ENCODE assay signal across 16 cellular contexts in genomic region chr1:100736766-100737165, GRCh38. TPM values are rescaled to one million over a fixed set of nuclear protein-coding genes. Genes with fewer than 3 reads are reported as not detected.
DNase-seq lines count a peak whose midpoint lies in the region; ATAC-seq and TF ChIP-seq lines count a peak whose summit lies in the region.
"Had no signal": no experiment of that assay in that cellular context is flagged by ENCODE, and none has a peak within 500 bp of the region (broad histone marks: within the 10 kb centered on the region; RNA-seq: fewer than 3 reads in every experiment).

No MANE protein-coding gene starts in this region.

- no peak overlapping the region for H3K18ac ChIP-seq in mesenchymal stem cell (ENCODE audit: low read depth in 1 of 2, low read length in 2 of 2)

- H3K4me2 ChIP-seq in MM.1S (ENCODE audit: low read depth, low read length): no peak overlapping the region
- no peak overlapping the region for H3K4me2 ChIP-seq in mesenchymal stem cell (ENCODE audit: low read length, poor library complexity, severe bottlenecking)
- H3K4me2 ChIP-seq: BLaER1 had no signal

- TF ChIP-seq POLR2A in upper lobe of left lung (IDR thresholded peaks at IDR 0.05): no peak

- no peak overlapping the region for H4K8ac ChIP-seq in mesenchymal stem cell (ENCODE audit: low read length)

- no peak overlapping the region for H3K4ac ChIP-seq in mesenchymal stem cell (ENCODE audit: low read depth in 1 of 2, low read length in 2 of 2)

- H2BK5ac ChIP-seq in mesenchymal stem cell (ENCODE audit: low read depth, low read length, poor library complexity, severe bottlenecking): no peak overlapping the region

- H3K4me1 ChIP-seq in MM.1S (ENCODE audit: low read length) (no peaks in the 10 kb centered on the region), mesenchymal stem cell (ENCODE audit: control insufficient read depth, insufficient read depth, low read depth, low read length) (peaks cover 3% of the 10 kb centered on the region), upper lobe of left lung (peaks cover 0 to 14% (median 6%) of the 10 kb centered on the region in 4 donors)
- H3K4me1 ChIP-seq: BLaER1 had no signal

- no peaks in the 10 kb centered on the region for H3F3A ChIP-seq in MM.1S (ENCODE audit: insufficient read depth, low read length)

- TF ChIP-seq CTCF in MM.1S (IDR thresholded peaks at IDR 0.05; ENCODE audit: low read length) (no peak), upper lobe of left lung (IDR thresholded peaks at IDR 0.05) (no peak)

- 32% methylated on average over 1 of the region's 1 CpG for WGBS in mesenchymal stem cell
- 50 to 55% methylated on average over 1 of the region's 1 CpG for WGBS in upper lobe of left lung, 2 donors

- no peak overlapping the region for H2BK120ac ChIP-seq in mesenchymal stem cell (ENCODE audit: low read depth, low read length)

- no peak overlapping the region for H2BK12ac ChIP-seq in mesenchymal stem cell (ENCODE audit: low read length in 2 of 2)

- H2AK5ac ChIP-seq in mesenchymal stem cell (ENCODE audit: low read length, severe bottlenecking): no peak overlapping the region

- H3K9me2 ChIP-seq in MM.1S (replicated peaks; ENCODE audit: insufficient read depth, low read length): no peaks in the 10 kb centered on the region

- no peaks in the 10 kb centered on the region for H3K79me1 ChIP-seq in mesenchymal stem cell (replicated peaks; ENCODE audit: low read length, poor library complexity, severe bottlenecking)

- H4K20me1 ChIP-seq in MM.1S (ENCODE audit: insufficient read depth, low read length): no peaks in the 10 kb centered on the region
- H4K20me1 ChIP-seq: BLaER1 had no signal

- H3K79me2 ChIP-seq in MM.1S (ENCODE audit: low read length): no peaks in the 10 kb centered on the region

- DNase-seq in Caki2 (ENCODE audit: low read depth) (peak; percentile 10), MM.1S (peak; percentile 9), amniotic stem cell (lab: John Stamatoyannopoulos, UW) (peak; percentile 14), mesenchymal stem cell (peak; percentile 77), NOMO-1 treated with DMSO at 0.1 percent for 48 hours (lab: John Stamatoyannopoulos, UW; ENCODE audit: unreplicated experiment) (no peak), upper lobe of left lung (no peak)
- DNase-seq: activated CD4-positive, alpha-beta memory T cell treated with anti-CD3 and anti-CD28 coated beads, Interleukin-2, amount 10 ng/mL, durations not matched to agents 7 days and 5 days; activated naive CD4-positive, alpha-beta T cell treated with anti-CD3 and anti-CD28 coated beads for 36 hours; head of caudate nucleus; left lung; NCI-H1436; stimulated activated naive B cell treated with anti-CD40 and anti-IgM and Interleukin-4, amounts not matched to agents 10 μg/mL and 1 μg/mL and 100 μg/mL, for 72 hours had no signal

- no peak overlapping the region for H3K27ac ChIP-seq in MM.1S (ENCODE audit: low read length)
- H3K27ac ChIP-seq in mesenchymal stem cell (ENCODE audit: low read length, poor library complexity, severe bottlenecking): no peak overlapping the region
- no peak overlapping the region for H3K27ac ChIP-seq in upper lobe of left lung
- H3K27ac ChIP-seq: BLaER1, left lung had no signal

- H3K23ac ChIP-seq in mesenchymal stem cell (ENCODE audit: low read length in 2 of 2): no peak overlapping the region

- TF ChIP-seq EP300 in upper lobe of left lung (IDR thresholded peaks at IDR 0.05): no peak

- H3K9me3 ChIP-seq in MM.1S (replicated peaks; ENCODE audit: insufficient read depth, low read length) (no peaks in the 10 kb centered on the region), mesenchymal stem cell (ENCODE audit: control insufficient read depth, low read length) (no peaks in the 10 kb centered on the region), upper lobe of left lung (no peaks in the 10 kb centered on the region)
- H3K9me3 ChIP-seq: BLaER1, left lung had no signal

- H4K91ac ChIP-seq in mesenchymal stem cell (ENCODE audit: low read length): no peak overlapping the region

- no peak for ATAC-seq in HG02870 (IDR thresholded peaks at IDR 0.05; ENCODE audit: unreplicated experiment)
- no peak for ATAC-seq in upper lobe of left lung (ENCODE audit: low FRiP score in 2 of 2)
- ATAC-seq in HG03521 (IDR thresholded peaks at IDR 0.05; ENCODE audit: unreplicated experiment): no peak
- ATAC-seq: left lung; stimulated activated naive B cell treated with anti-CD40 and anti-IgM and Interleukin-4, amounts not matched to agents 10 μg/mL and 1 μg/mL and 100 μg/mL, for 72 hours had no signal

- no peak overlapping the region for H3K14ac ChIP-seq in mesenchymal stem cell (ENCODE audit: low read length in 2 of 2)

- H3K4me3 ChIP-seq in MM.1S (ENCODE audit: low read length) (no peak overlapping the region), mesenchymal stem cell (ENCODE audit: insufficient read depth in 1 of 2, low read depth in 1 of 2, low read length in 2 of 2) (no peak overlapping the region), upper lobe of left lung (no peak overlapping the region)
- H3K4me3 ChIP-seq: BLaER1, left lung had no signal

- H3K9ac ChIP-seq in MM.1S (ENCODE audit: low read length) (no peak overlapping the region), mesenchymal stem cell (ENCODE audit: low read length) (peak overlapping the region; percentile 26)
- H3K9ac ChIP-seq: BLaER1 had no signal

- no peak overlapping the region for H2BK15ac ChIP-seq in mesenchymal stem cell (ENCODE audit: low read depth, poor library complexity, severe bottlenecking)

- in situ Hi-C loops in Caki2 (cut with HindIII; ENCODE audit: low pct_unique_long_range_greater_than_20kb, low sequenced_read_pairs): no loop called here

- H3K36me3 ChIP-seq in MM.1S (replicated peaks; ENCODE audit: insufficient read depth, low read length): no peaks in the 10 kb centered on the region
- H3K36me3 ChIP-seq in mesenchymal stem cell (ENCODE audit: control insufficient read depth in 1 of 2, insufficient read depth in 2 of 2, low read depth in 1 of 2, low read length in 2 of 2): no peaks in the 10 kb centered on the region
- H3K36me3 ChIP-seq in upper lobe of left lung: no peaks in the 10 kb centered on the region
- H3K36me3 ChIP-seq: BLaER1, left lung had no signal

- H2AFZ ChIP-seq in MM.1S (ENCODE audit: low read length): no peak overlapping the region
- no peak overlapping the region for H2AFZ ChIP-seq in mesenchymal stem cell (ENCODE audit: low read depth, low read length)

- H3K27me3 ChIP-seq in MM.1S (replicated peaks; ENCODE audit: insufficient read depth, low read length) (no peaks in the 10 kb centered on the region), mesenchymal stem cell (ENCODE audit: control insufficient read depth in 1 of 2, insufficient read depth in 1 of 2, low read length in 2 of 2) (no peaks in the 10 kb centered on the region), upper lobe of left lung (no peaks in the 10 kb centered on the region)
- H3K27me3 ChIP-seq: BLaER1, left lung had no signal

RNA-seq across cellular contexts. Expression of gene VCAM1, which starts 17.2 kb away (rescaled TPM):
- total RNA-seq in Caki2 (2014; rRNA removed; shearing (Covaris generic); ENCODE audit: low replicate concordance): 0.10 TPM in 1 of 2 replicates, not detected in the other
- 8.5 TPM for polyA plus RNA-seq in mesenchymal stem cell (2013, experiment 1 of 2)
- 8.7 TPM for polyA plus RNA-seq in mesenchymal stem cell (2013, experiment 2 of 2)
- total RNA-seq in upper lobe of left lung: 10 to 100 TPM in 1 of 6 donors, 1 to 10 TPM in 5; 1.0 to 12.5 (median 3.2) TPM
- total RNA-seq: activated CD4-positive, alpha-beta memory T cell treated with anti-CD3 and anti-CD28 coated beads, Interleukin-2, amount 10 ng/mL, durations not matched to agents 7 days and 5 days; activated naive CD4-positive, alpha-beta T cell treated with anti-CD3 and anti-CD28 coated beads for 36 hours; T-helper 2 cell treated with Interferon-gamma antibody and Interleukin-4, amounts not matched to agents 100 ng/mL and 5 ng/mL, for 36 hours had no signal

Comparison
In these comparisons a context has a peak if more than half of its experiments do, and no peak if none do; other contexts are left out.
1. DNase-seq: peak in Caki2 (single experiment), MM.1S (single experiment), amniotic stem cell (single experiment) and mesenchymal stem cell (single experiment); none in NOMO-1 treated with DMSO at 0.1 percent for 48 hours (single experiment) and upper lobe of left lung (0 of 2).